8 cellular contexts compared by ENCODE assay signal in genomic region chr1:204128464-204128963, GRCh38. TPM values are rescaled to one million over a fixed set of nuclear protein-coding genes. Genes with fewer than 3 reads are reported as not detected.
DNase-seq lines count a peak whose midpoint lies in the region; ATAC-seq and TF ChIP-seq lines count a peak whose summit lies in the region.

No MANE protein-coding gene starts in this region.

- peak overlapping the region in 1 of 10 donors; percentile 28 for H3K27ac Mint-ChIP-seq in naive thymus-derived CD8-positive, alpha-beta T cell

- CTCF ChIA-PET in IMR-90 (lab: Yijun Ruan, JAX): interaction anchor here (0.8 to 7.8 kb wide), 5 partner anchors 17 to 285 kb away, joined by 3 to 95 read pairs (median 8); no protein-coding TSS in a partner anchor

- H4K5ac ChIP-seq in IMR-90 (ENCODE audit: low read depth, low read length): peak overlapping the region; percentile 1; the same call in 1 of the 2 replicates

- H3K36me3 Mint-ChIP-seq in naive thymus-derived CD8-positive, alpha-beta T cell: no peaks in the 10 kb centered on the region

- peak overlapping the region; percentile 62; the same call in 1 of the 2 replicates for H2BK120ac ChIP-seq in IMR-90 (ENCODE audit: low read depth, low read length)

- H3K27ac ChIP-seq in BLaER1 treated with 17β-estradiol and CSF1 and Interleukin-3, amounts not matched to agents 10 nM and 100 nM: no peak overlapping the region
- H3K27ac ChIP-seq in IMR-90 (ENCODE audit: insufficient read depth, low read length) (no peak overlapping the region), body of pancreas (peak overlapping the region in 3 of 4 donors; percentile 90 to 93 (median 93))

- peak overlapping the region; percentile 61 for H3K4ac ChIP-seq in IMR-90 (ENCODE audit: low read depth, low read length)

- H3K4me3 ChIP-seq in BLaER1 treated with 17β-estradiol and CSF1 and Interleukin-3, amounts not matched to agents 10 nM and 100 nM: no peak overlapping the region; a peak in 1 of 20 replicates
- no peak overlapping the region for H3K4me3 ChIP-seq in IMR-90 (ENCODE audit: insufficient read depth, low read depth, low read length)
- H3K4me3 ChIP-seq in body of pancreas: no peak overlapping the region

- peak overlapping the region; percentile 86 for H2AK9ac ChIP-seq in IMR-90 (replicated peaks; ENCODE audit: low read depth, low read length, poor library complexity)

- no peaks in the 10 kb centered on the region for H3K79me1 ChIP-seq in IMR-90 (ENCODE audit: low read depth in 1 of 2, low read length in 2 of 2)

- no peaks in the 10 kb centered on the region for H4K20me1 ChIP-seq in BLaER1 treated with 17β-estradiol and CSF1 and Interleukin-3, amounts not matched to agents 10 nM and 100 nM
- H4K20me1 ChIP-seq in IMR-90 (ENCODE audit: insufficient read depth, low read length): no peaks in the 10 kb centered on the region

- WGBS in IMR-90 (ENCODE audit: extremely low coverage in 2 of 2, insufficient read length in 1 of 2), 2 experiments: 96% methylated on average over 2 of the region's 4 CpGs; no CpG with 5 or more reads in 1 of the 2 experiments
- WGBS in body of pancreas, 2 donors: 74 to 79% methylated on average over 4 of the region's 4 CpGs

- peak overlapping the region; percentile 74; the same call in 1 of the 2 replicates for H3K14ac ChIP-seq in IMR-90 (replicated peaks; ENCODE audit: low read depth, low read length)

- H3K56ac ChIP-seq in IMR-90 (ENCODE audit: extremely low read depth, insufficient read depth, low read length): no peak overlapping the region

- ATAC-seq in IMR-90 (ENCODE audit: low read depth) (no peak), body of pancreas (no peak), HG03108 (IDR thresholded peaks at IDR 0.05; ENCODE audit: unreplicated experiment) (no peak), GM18907 (IDR thresholded peaks at IDR 0.05; ENCODE audit: unreplicated experiment) (no peak)
- peak; percentile 10 to 12 for ATAC-seq in naive thymus-derived CD8-positive, alpha-beta T cell

- H2AK5ac ChIP-seq in IMR-90 (ENCODE audit: low read depth, low read length): peak overlapping the region; percentile 63

- no peaks in the 10 kb centered on the region for H3K27me3 ChIP-seq in BLaER1 treated with 17β-estradiol and CSF1 and Interleukin-3, amounts not matched to agents 10 nM and 100 nM
- H3K27me3 ChIP-seq in IMR-90 (ENCODE audit: control insufficient read depth, insufficient read depth, low read length) (no peaks in the 10 kb centered on the region), body of pancreas (no peaks in the 10 kb centered on the region)

- peaks cover 14% of the 10 kb centered on the region for H3K9me1 ChIP-seq in IMR-90 (ENCODE audit: insufficient read depth, low read length)

- H3K9me3 Mint-ChIP-seq in naive thymus-derived CD8-positive, alpha-beta T cell: no peaks in the 10 kb centered on the region

- H4K91ac ChIP-seq in IMR-90 (ENCODE audit: insufficient read depth, low read depth, low read length): peak overlapping the region; percentile 63

- POLR2A ChIA-PET in IMR-90 (lab: Charles Lee; ENCODE audit: unreplicated experiment): no interaction called here
- POLR2A ChIA-PET in naive thymus-derived CD8-positive, alpha-beta T cell (lab: Charles Lee): interaction anchor here (0.5 to 1.5 kb wide), 2 partner anchors 268 to 829 kb away, joined by 3 to 16 read pairs; partner anchors contain the start of gene SNRPE

- TF ChIP-seq POLR2A in IMR-90 (IDR thresholded peaks at IDR 0.05; ENCODE audit: low read depth, low read length): no peak
- TF ChIP-seq POLR2A in body of pancreas (IDR thresholded peaks at IDR 0.05): no peak

- DNase-seq in IMR-90: no peak
- no peak for DNase-seq in body of pancreas
- no peak for DNase-seq in naive thymus-derived CD8-positive, alpha-beta T cell
- DNase-seq in NCI-H1092 (lab: John Stamatoyannopoulos, UW): no peak
- no peak for DNase-seq in hippocampal formation (lab: John Stamatoyannopoulos, UW)

- peak overlapping the region; percentile 19 to 79 (median 57); a peak in 19 of 22 replicates for H3K4me2 ChIP-seq in BLaER1 treated with 17β-estradiol and CSF1 and Interleukin-3, amounts not matched to agents 10 nM and 100 nM
- H3K4me2 ChIP-seq in IMR-90 (ENCODE audit: low read depth, low read length): peak overlapping the region; percentile 20

- in situ Hi-C loops in IMR-90 (cut with MboI; ENCODE audit: low sequenced_read_pairs): loop anchor here (5.0 kb wide), 1 partner anchor 256 kb away; no protein-coding TSS in a partner anchor

- dilution Hi-C loops in IMR-90 (cut with HindIII; ENCODE audit: low sequenced_read_pairs, unreplicated experiment): loop anchor here (25.0 kb wide), 1 partner anchor 266 kb away; the partner anchor contains the start of gene SNRPE

- peak overlapping the region; percentile 36; the same call in 1 of the 3 replicates for H2BK15ac ChIP-seq in IMR-90 (ENCODE audit: low read depth, low read length)

- no TSS peak for BruUV-seq in IMR-90 (replicated peaks; lab: Mats Ljungman, UMichigan)

- H3K23ac ChIP-seq in IMR-90 (ENCODE audit: low read depth, low read length): 0 out of 2 replicates have a peak overlapping the region, but pooled peaks have one; percentile 18

- peak overlapping the region; percentile 46 for H2BK20ac ChIP-seq in IMR-90 (ENCODE audit: low read depth, low read length)

- TF ChIP-seq CTCF in IMR-90 (conservative IDR thresholded peaks at IDR 0.05; ENCODE audit: low read depth, low read length) (no peak), body of pancreas (IDR thresholded peaks at IDR 0.05) (no peak)

- H3K9ac ChIP-seq in BLaER1 treated with 17β-estradiol and CSF1 and Interleukin-3, amounts not matched to agents 10 nM and 100 nM: peak overlapping the region in 1 of 11 experiments; percentile 67; a peak in 2 of 22 replicates
- H3K9ac ChIP-seq in IMR-90 (ENCODE audit: low read depth, low read length): no peak overlapping the region

- peaks cover 0 to 3% (median 0%) of the 10 kb centered on the region in 5 donors for H3K27me3 Mint-ChIP-seq in naive thymus-derived CD8-positive, alpha-beta T cell

- no peak for TF ChIP-seq RAD21 in IMR-90 (IDR thresholded peaks at IDR 0.05; ENCODE audit: low read length)

- H4K8ac ChIP-seq in IMR-90 (ENCODE audit: low read depth in 2 of 2, low read length in 2 of 2): peak overlapping the region; percentile 34 to 90; a peak in 3 of 4 replicates

- peaks cover 2 to 11% (median 5%) of the 10 kb centered on the region in 4 donors for H3K4me1 Mint-ChIP-seq in naive thymus-derived CD8-positive, alpha-beta T cell

- no peak overlapping the region for H2BK5ac ChIP-seq in IMR-90 (ENCODE audit: low read depth, low read length, poor library complexity, severe bottlenecking)

- H3K9me3 ChIP-seq in BLaER1 treated with 17β-estradiol and CSF1 and Interleukin-3, amounts not matched to agents 10 nM and 100 nM (replicated peaks in 1 of 11): no peaks in the 10 kb centered on the region
- no peaks in the 10 kb centered on the region for H3K9me3 ChIP-seq in IMR-90 (ENCODE audit: control insufficient read depth, insufficient read depth, low read length)
- no peaks in the 10 kb centered on the region for H3K9me3 ChIP-seq in body of pancreas

- intact Hi-C loops in IMR-90 (cut with micrococcal nuclease): loop anchor here (2.0 kb wide), 1 partner anchor 268 kb away; the partner anchor contains the start of gene SNRPE
- intact Hi-C loops in body of pancreas (cut with DNase I): loop anchor here (5.0 kb wide), 1 partner anchor 56 kb away; the partner anchor contains the start of gene SOX13

- H2AFZ ChIP-seq in IMR-90 (replicated peaks; ENCODE audit: low read length, poor library complexity): peak overlapping the region; percentile 89

- H3K18ac ChIP-seq in IMR-90 (ENCODE audit: low read depth, low read length): no peak overlapping the region

- H3K4me1 ChIP-seq in BLaER1 treated with 17β-estradiol and CSF1 and Interleukin-3, amounts not matched to agents 10 nM and 100 nM: peaks cover 0 to 29% (median 6%) of the 10 kb centered on the region in 10 experiments; a peak in 8 of 20 replicates
- H3K4me1 ChIP-seq in IMR-90 (ENCODE audit: control insufficient read depth, insufficient read depth, low read length) (peaks cover 19% of the 10 kb centered on the region), body of pancreas (peaks cover 52% of the 10 kb centered on the region)

- peak overlapping the region in 2 of 10 donors; percentile 39 for H3K4me3 Mint-ChIP-seq in naive thymus-derived CD8-positive, alpha-beta T cell

- peaks cover 0 to 5% (median 0%) of the 10 kb centered on the region in 11 experiments; a peak in 1 of 22 replicates for H3K36me3 ChIP-seq in BLaER1 treated with 17β-estradiol and CSF1 and Interleukin-3, amounts not matched to agents 10 nM and 100 nM
- H3K36me3 ChIP-seq in IMR-90 (ENCODE audit: control insufficient read depth, insufficient read depth, low read length) (peaks cover 4% of the 10 kb centered on the region), body of pancreas (replicated peaks in 1 of 2; ENCODE audit: insufficient read depth in 1 of 2, low read depth in 2 of 2) (peaks cover 0 to 5% of the 10 kb centered on the region in 2 donors)

RNA-seq across cellular contexts. Expression of gene ETNK2, which starts 23.3 kb away (rescaled TPM):
- total RNA-seq in IMR-90 (2012; rRNA removed): 24.7 and 26.0 TPM in 2 replicates
- 17.8 and 18.9 TPM in 2 replicates for polyA plus RNA-seq in IMR-90 (2012; rRNA removed)
- polyA plus RNA-seq in IMR-90 (2012; cell fraction: cytosol; rRNA removed): 12.8 and 21.9 TPM in 2 replicates
- polyA plus RNA-seq in IMR-90 (2012; cell fraction: nucleus; rRNA removed; ENCODE audit: low replicate concordance): 9.1 and 9.2 TPM in 2 replicates
- total RNA-seq in body of pancreas: 10 to 100 TPM in 1 of 2 donors, 1 to 10 TPM in 1; 4.0 to 15.8 TPM
- total RNA-seq in naive thymus-derived CD8-positive, alpha-beta T cell: 1 to 10 TPM; 4.2 to 5.2 TPM
- 1 to 10 TPM; 3.8 to 4.2 (median 4.2) TPM for polyA plus RNA-seq in naive thymus-derived CD8-positive, alpha-beta T cell

RNA-seq across cellular contexts. Expression of gene REN, which starts 37.6 kb away (rescaled TPM):
- 0.28 and 0.54 TPM in 2 replicates for total RNA-seq in IMR-90 (2012; rRNA removed)
- polyA plus RNA-seq in IMR-90 (2012; rRNA removed): 1.1 and 1.2 TPM in 2 replicates
- polyA plus RNA-seq in IMR-90 (2012; cell fraction: cytosol; rRNA removed): 0.27 and 0.78 TPM in 2 replicates
- polyA plus RNA-seq in IMR-90 (2012; cell fraction: nucleus; rRNA removed; ENCODE audit: low replicate concordance): 0.63 and 0.83 TPM in 2 replicates
- not detected for total RNA-seq in body of pancreas
- total RNA-seq in naive thymus-derived CD8-positive, alpha-beta T cell: not detected
- not detected for polyA plus RNA-seq in naive thymus-derived CD8-positive, alpha-beta T cell

RNA-seq across cellular contexts. Expression of gene SOX13, which starts 55.6 kb away (rescaled TPM):
- total RNA-seq in IMR-90 (2012; rRNA removed) (0.54 and 0.56 TPM in 2 replicates), body of pancreas (10 to 100 TPM; 29.6 to 37.2 TPM)
- polyA plus RNA-seq in IMR-90 (2012; rRNA removed): 3.5 TPM in 2 replicates
- polyA plus RNA-seq in IMR-90 (2012; cell fraction: cytosol; rRNA removed): 3.2 and 3.5 TPM in 2 replicates
- polyA plus RNA-seq in IMR-90 (2012; cell fraction: nucleus; rRNA removed; ENCODE audit: low replicate concordance): 9.6 and 15.9 TPM in 2 replicates
- total RNA-seq in naive thymus-derived CD8-positive, alpha-beta T cell: under 1 TPM; 0.29 to 0.77 TPM
- polyA plus RNA-seq in naive thymus-derived CD8-positive, alpha-beta T cell: under 1 TPM in 2 of 3 donors, not detected in 1; 0.32 to 0.50 TPM

Comparison
In these comparisons a context has a peak if more than half of its experiments do, and no peak if none do; other contexts are left out.
1. H3K27ac ChIP-seq: peak in body of pancreas (3 of 4); none in BLaER1 treated with 17β-estradiol and CSF1 and Interleukin-3, amounts not matched to agents 10 nM and 100 nM (0 of 11) and IMR-90 (single experiment).
2. ATAC-seq: peak in naive thymus-derived CD8-positive, alpha-beta T cell (2 of 2); none in IMR-90 (single experiment), body of pancreas (single experiment), HG03108 (single experiment) and GM18907 (single experiment).
3. RNA of gene SOX13, which starts 55.6 kb away (total RNA-seq): 29.6 to 37.2 TPM in body of pancreas; 0.29 to 0.77 TPM in naive thymus-derived CD8-positive, alpha-beta T cell and 0.54 to 0.56 TPM in IMR-90; every median in the first group is over 10 times any median in the second.